Comparison of ENCODE assay signal across 6 cellular contexts in genomic region chr10:20999713-21000112, GRCh38.
"Had no signal": no experiment of that assay in that cellular context is flagged by ENCODE, and none has a peak within 500 bp of the region (broad histone marks: within the 10 kb centered on the region; RNA-seq: fewer than 3 reads in every experiment).

No MANE protein-coding gene starts in this region.

- H3K4me1 Mint-ChIP-seq: GM23338 had no signal

- H3K4me3 Mint-ChIP-seq: GM23338, H9, IgD-negative memory B cell had no signal

- H3K36me3 Mint-ChIP-seq: IgD-negative memory B cell had no signal

- H3K4me3 ChIP-seq: GM23338 had no signal

- H2AFZ ChIP-seq: GM23338 had no signal

- ATAC-seq: GM23338, HepG2 had no signal

- DNase-seq: H9, HCEC 1CT, KG1 had no signal

- H3K4me2 ChIP-seq: GM23338 had no signal

- H3K27ac Mint-ChIP-seq: GM23338, H9 had no signal

- H3K9me3 Mint-ChIP-seq: GM23338, H9, IgD-negative memory B cell had no signal
